Comparison of ENCODE assay signal across 13 cellular contexts in genomic region chr5:38257236-38258036, GRCh38. TPM values are rescaled to one million over a fixed set of nuclear protein-coding genes. Genes with fewer than 3 reads are reported as not detected.
A peak's percentile ranks its signal among the peaks of the same experiment; 100 is the strongest.
DNase-seq lines count a peak whose midpoint lies in the region; ATAC-seq, FAIRE-seq and TF ChIP-seq lines count a peak whose summit lies in the region.
"Had no signal": no experiment of that assay in that cellular context is flagged by ENCODE, and none has a peak within 500 bp of the region (broad histone marks: within the 10 kb centered on the region; RNA-seq: fewer than 3 reads in every experiment).

No MANE protein-coding gene starts in this region.

- peaks cover 3% of the 10 kb centered on the region for H3K9me3 Mint-ChIP-seq in neural progenitor cell
- H3K9me3 Mint-ChIP-seq in activated CD4-positive, alpha-beta T cell treated with anti-CD3 and anti-CD28 coated beads, Interleukin-2, amount 10 ng/mL, durations not matched to agents 24 days and 14 days: no peaks in the 10 kb centered on the region

- peak overlapping the region; percentile 87 for H3K4me2 ChIP-seq in HepG2 (ENCODE audit: low read depth, low read length)
- peak overlapping the region; percentile 90 for H3K4me2 ChIP-seq in neural progenitor cell

- BruUV-seq in HepG2 (replicated peaks; lab: Mats Ljungman, UMichigan): no TSS peak

- TF ChIP-seq EP300 in HepG2 (IDR thresholded peaks at IDR 0.05; ENCODE audit: low read depth in 2 of 2, low read length in 2 of 2) (no peak), HepG2 (CRISPR knock-in tag; IDR thresholded peaks at IDR 0.05; ENCODE audit: borderline replicate concordance) (no peak)

- H3F3A ChIP-seq in neural progenitor cell (ENCODE audit: low read depth): peaks cover 29% of the 10 kb centered on the region

- TF ChIP-seq POLR2A in HepG2 (IDR thresholded peaks at IDR 0.05; ENCODE audit: insufficient read depth in 1 of 2, low read depth in 2 of 2, low read length in 2 of 2) (no peak), right lobe of liver (IDR thresholded peaks at IDR 0.05) (no peak)

- H3K79me2 ChIP-seq in HepG2 (ENCODE audit: insufficient read depth, low read length): no peaks in the 10 kb centered on the region
- H3K79me2 ChIP-seq in neural progenitor cell (ENCODE audit: low read depth): no peaks in the 10 kb centered on the region

- no peak for TF ChIP-seq RAD21 in HepG2 (CRISPR knock-in tag; IDR thresholded peaks at IDR 0.05)

- no peak overlapping the region for H3K27ac Mint-ChIP-seq in neural progenitor cell
- no peak overlapping the region for H3K27ac Mint-ChIP-seq in activated CD4-positive, alpha-beta T cell treated with anti-CD3 and anti-CD28 coated beads, Interleukin-2, amount 10 ng/mL, durations not matched to agents 24 days and 14 days

- DNase-seq in HepG2 (ENCODE audit: low spot score): no peak
- DNase-seq in right lobe of liver: no peak
- no peak for DNase-seq in left ventricle myocardium inferior
- DNase-seq in neural progenitor cell (ENCODE audit: low spot score): peak; percentile 71
- DNase-seq in GM13977 (ENCODE audit: low spot score): no peak
- no peak for DNase-seq in cerebellum (ENCODE audit: low spot score)
- no peak for DNase-seq in LoVo (ENCODE audit: low spot score)
- DNase-seq in activated CD4-positive, alpha-beta T cell treated with anti-CD3 and anti-CD28 coated beads, Interleukin-2, amount 10 ng/mL, durations not matched to agents 24 days and 14 days: no peak
- DNase-seq: activated gamma-delta T cell, GDM1, Karpas-422 had no signal

- no peaks in the 10 kb centered on the region for H3K36me3 Mint-ChIP-seq in neural progenitor cell
- H3K36me3 Mint-ChIP-seq in activated CD4-positive, alpha-beta T cell treated with anti-CD3 and anti-CD28 coated beads, Interleukin-2, amount 10 ng/mL, durations not matched to agents 24 days and 14 days (ENCODE audit: low read depth): no peaks in the 10 kb centered on the region

- POLR2A ChIA-PET in HepG2 (lab: Yijun Ruan, JAX): no interaction called here

- H3K36me3 ChIP-seq in HepG2 (replicated peaks in 1 of 2; ENCODE audit: control insufficient read depth in 1 of 2, insufficient read depth in 2 of 2, low read length in 2 of 2): no peaks in the 10 kb centered on the region
- H3K36me3 ChIP-seq in right lobe of liver: no peaks in the 10 kb centered on the region
- H3K36me3 ChIP-seq in left ventricle myocardium inferior: no peaks in the 10 kb centered on the region
- no peaks in the 10 kb centered on the region for H3K36me3 ChIP-seq in neural progenitor cell
- H3K36me3 ChIP-seq: neutrophil, upper lobe of left lung had no signal

- H3K9ac ChIP-seq in HepG2 (ENCODE audit: insufficient read depth, low read depth, low read length): no peak overlapping the region
- no peak overlapping the region for H3K9ac ChIP-seq in neural progenitor cell

- H2AFZ ChIP-seq in HepG2 (ENCODE audit: low read length) (no peak overlapping the region), neural progenitor cell (replicated peaks) (peak overlapping the region; percentile 72)

- TF ChIP-seq CTCF in HepG2 (CRISPR knock-in tag; IDR thresholded peaks at IDR 0.05) (no peak), right lobe of liver (IDR thresholded peaks at IDR 0.05) (no peak), left ventricle myocardium inferior (IDR thresholded peaks at IDR 0.05; ENCODE audit: borderline replicate concordance) (no peak), neural progenitor cell (IDR thresholded peaks at IDR 0.05) (no peak), GM13977 (IDR thresholded peaks at IDR 0.05; ENCODE audit: extremely low read depth, insufficient read depth, missing control alignments) (no peak)

- intact Hi-C loops in HepG2 (cut with micrococcal nuclease; ENCODE audit: unreplicated experiment) (no loop called here), right lobe of liver (cut with DNase I) (no loop called here), left ventricle myocardium inferior (cut with micrococcal nuclease) (no loop called here)
- intact Hi-C loops in activated CD4-positive, alpha-beta T cell treated with anti-CD3 and anti-CD28 coated beads, Interleukin-2, amount 10 ng/mL, durations not matched to agents 24 days and 14 days (cut with micrococcal nuclease): loop anchor here (5.0 kb wide), 1 partner anchor 420 kb away; no protein-coding TSS in a partner anchor

- H3K27me3 ChIP-seq in HepG2 (ENCODE audit: control insufficient read depth in 1 of 2, insufficient read depth in 2 of 2, low read length in 2 of 2) (peaks cover 6 to 44% of the 10 kb centered on the region in 2 experiments; a peak in 3 of 5 replicates), right lobe of liver (peaks cover 0 to 7% of the 10 kb centered on the region in 2 donors), left ventricle myocardium inferior (ENCODE audit: low read depth) (peaks cover 97% of the 10 kb centered on the region), neural progenitor cell (peaks cover 93% of the 10 kb centered on the region)

- H3K27me3 Mint-ChIP-seq in neural progenitor cell (ENCODE audit: insufficient read depth, low read depth): peaks cover 18% of the 10 kb centered on the region
- peaks cover 66% of the 10 kb centered on the region for H3K27me3 Mint-ChIP-seq in activated CD4-positive, alpha-beta T cell treated with anti-CD3 and anti-CD28 coated beads, Interleukin-2, amount 10 ng/mL, durations not matched to agents 24 days and 14 days

- H3K27ac ChIP-seq in HepG2 (ENCODE audit: extremely low read length, insufficient read depth, low read length) (no peak overlapping the region), right lobe of liver (no peak overlapping the region), left ventricle myocardium inferior (replicated peaks) (peak overlapping the region; percentile 81), neural progenitor cell (no peak overlapping the region)
- H3K27ac ChIP-seq: neutrophil, upper lobe of left lung had no signal

- H4K20me1 ChIP-seq in HepG2 (ENCODE audit: insufficient read depth, low read length) (no peaks in the 10 kb centered on the region), neural progenitor cell (ENCODE audit: low read depth) (peaks cover 19% of the 10 kb centered on the region)

- peak overlapping the region; percentile 95 for H3K4me3 Mint-ChIP-seq in neural progenitor cell
- no peak overlapping the region for H3K4me3 Mint-ChIP-seq in activated CD4-positive, alpha-beta T cell treated with anti-CD3 and anti-CD28 coated beads, Interleukin-2, amount 10 ng/mL, durations not matched to agents 24 days and 14 days

- no peak for FAIRE-seq in HepG2 (lab: Jason Lieb, UNC)

- in situ Hi-C loops in HepG2 (cut with HindIII; ENCODE audit: extremely low pct_ligation_motif_present, low pct_unique_long_range_greater_than_20kb) (no loop called here), GM13977 (cut with MboI; ENCODE audit: low pct_unique_long_range_greater_than_20kb, low sequenced_read_pairs, unreplicated experiment) (no loop called here)

- peaks cover 28% of the 10 kb centered on the region for H3K4me1 Mint-ChIP-seq in neural progenitor cell
- H3K4me1 Mint-ChIP-seq in activated CD4-positive, alpha-beta T cell treated with anti-CD3 and anti-CD28 coated beads, Interleukin-2, amount 10 ng/mL, durations not matched to agents 24 days and 14 days: peaks cover 2% of the 10 kb centered on the region

- ATAC-seq in HepG2 (peak; percentile 18), right lobe of liver (no peak)

- CTCF ChIA-PET in HepG2 (lab: Yijun Ruan, JAX; ENCODE audit: low intra/inter-chr PET ratio, low total read pairs): no interaction called here

- H3K4me1 ChIP-seq in HepG2 (ENCODE audit: insufficient read depth, low read length) (peaks cover 25% of the 10 kb centered on the region), right lobe of liver (peaks cover 0 to 17% (median 7%) of the 10 kb centered on the region in 4 donors), left ventricle myocardium inferior (peaks cover 28% of the 10 kb centered on the region), neural progenitor cell (peaks cover 16% of the 10 kb centered on the region)

- WGBS in HepG2 (ENCODE audit: low lambda C conversion rate): 3% methylated on average over 31 of the region's 42 CpGs
- 9% methylated on average over 22 of the region's 42 CpGs for WGBS in right lobe of liver (ENCODE audit: insufficient coverage, low coverage, low lambda C conversion rate, missing lambda C conversion rate)

- peak overlapping the region; percentile 37 to 71 (median 59); a peak in 5 of 6 replicates for H3K4me3 ChIP-seq in HepG2 (replicated peaks in 1 of 3; ENCODE audit: insufficient read depth in 1 of 3, low read depth in 2 of 3, low read length in 3 of 3)
- H3K4me3 ChIP-seq in right lobe of liver: peak overlapping the region in 1 of 3 donors; percentile 48
- peak overlapping the region; percentile 72 for H3K4me3 ChIP-seq in left ventricle myocardium inferior
- H3K4me3 ChIP-seq in neural progenitor cell: peak overlapping the region; percentile 59

- no peaks in the 10 kb centered on the region for H3K9me3 ChIP-seq in HepG2 (ENCODE audit: low read length)
- no peaks in the 10 kb centered on the region for H3K9me3 ChIP-seq in right lobe of liver
- no peaks in the 10 kb centered on the region for H3K9me3 ChIP-seq in left ventricle myocardium inferior (replicated peaks)
- no peaks in the 10 kb centered on the region for H3K9me3 ChIP-seq in neural progenitor cell (ENCODE audit: low read depth)
- H3K9me3 ChIP-seq: neutrophil, upper lobe of left lung had no signal

RNA-seq across cellular contexts. Expression of gene EGFLAM, which starts 0.9 kb away (rescaled TPM):
- total RNA-seq in HepG2 (2016; rRNA removed; fragmentation: Illumina TruSeq; extraction: Trizol): not detected in 2 replicates
- total RNA-seq in HepG2 (2016; cell fraction: cytosol; rRNA removed; fragmentation: Illumina TruSeq; extraction: Trizol; ENCODE audit: low read depth): not detected in 2 replicates
- not detected in 2 replicates for total RNA-seq in HepG2 (2016; cell fraction: insoluble cytoplasmic fraction; rRNA removed; fragmentation: Illumina TruSeq; extraction: Trizol)
- total RNA-seq in HepG2 (2016; cell fraction: membrane; rRNA removed; fragmentation: Illumina TruSeq; extraction: Trizol): not detected in 2 replicates
- not detected in 2 replicates for total RNA-seq in HepG2 (2016; cell fraction: nucleus; rRNA removed; fragmentation: Illumina TruSeq; extraction: Trizol)
- polyA plus RNA-seq in HepG2 (2011; rRNA removed): not detected in 2 replicates
- not detected in 2 replicates for polyA plus RNA-seq in HepG2 (2011; cell fraction: cytosol; rRNA removed)
- not detected in 2 replicates for polyA plus RNA-seq in HepG2 (2011; cell fraction: nucleus; rRNA removed)
- polyA plus RNA-seq in HepG2 (2012): not detected in 2 replicates
- not detected in 2 replicates for polyA plus RNA-seq in HepG2 (2016; cell fraction: cytosol; fragmentation: Illumina TruSeq; extraction: Trizol; ENCODE audit: low read depth)
- polyA plus RNA-seq in HepG2 (2016; cell fraction: insoluble cytoplasmic fraction; fragmentation: Illumina TruSeq; extraction: Trizol; ENCODE audit: low read depth): not detected in 2 replicates
- not detected in 2 replicates for polyA plus RNA-seq in HepG2 (2016; cell fraction: membrane; fragmentation: Illumina TruSeq; extraction: Trizol; ENCODE audit: low read depth)
- not detected in 2 replicates for polyA plus RNA-seq in HepG2 (2016; cell fraction: nucleus; fragmentation: Illumina TruSeq; extraction: Trizol; ENCODE audit: insufficient read depth, low read depth)
- polyA minus RNA-seq in HepG2 (2011; rRNA and poly(A)+ RNA removed; ENCODE audit: low replicate concordance): not detected in 2 replicates
- polyA minus RNA-seq in HepG2 (2011; cell fraction: cytosol; rRNA and poly(A)+ RNA removed): not detected in 2 replicates
- not detected in 2 replicates for polyA minus RNA-seq in HepG2 (2011; cell fraction: nucleus; rRNA and poly(A)+ RNA removed)
- 1 to 10 TPM in 4 of 6 experiments, under 1 TPM in 2; 0.50 to 6.2 (median 2.3) TPM for total RNA-seq in right lobe of liver
- 8.9 TPM for total RNA-seq in left ventricle myocardium inferior
- total RNA-seq in neural progenitor cell (ENCODE audit: low replicate concordance): 0.15 and 0.69 TPM in 2 replicates
- 13.7 TPM for total RNA-seq in cerebellum
- not detected in 2 replicates for total RNA-seq in activated CD4-positive, alpha-beta T cell treated with anti-CD3 and anti-CD28 coated beads, Interleukin-2, amount 10 ng/mL, durations not matched to agents 24 days and 14 days
